ENCODE assay signal across 6 cellular contexts in genomic region chr10:43619368-43619767, GRCh38. TPM values are rescaled to one million over a fixed set of nuclear protein-coding genes. Genes with fewer than 3 reads are reported as not detected.
"Had no signal": no experiment of that assay in that cellular context is flagged by ENCODE, and none has a peak within 500 bp of the region (broad histone marks: within the 10 kb centered on the region; RNA-seq: fewer than 3 reads in every experiment).

No MANE protein-coding gene starts in this region.

- ATAC-seq: Panc1, PC-3, Right ventricle myocardium inferior, SK-N-SH treated with all-trans-retinoic acid at 6 μM for 48 hours had no signal

RNA-seq across cellular contexts. Expression of gene ZNF32, which starts 29.3 kb away (rescaled TPM):
- total RNA-seq: OCI-LY7 had no signal

RNA-seq across cellular contexts. Expression of gene ZNF239, which starts 45.0 kb away (rescaled TPM):
- total RNA-seq: OCI-LY7, SJCRH30 had no signal
